In genomic region chr11:117189191-117189940, GRCh38 we compare ENCODE assay signal across 1 cellular context.
TF ChIP-seq lines count a peak whose summit lies in the region.

No MANE protein-coding gene starts in this region.

TF ChIP-seq in SK-N-SH, 30 proteins besides CTCF, POLR2A, EP300 and RAD21 (continued from another document):
- no peak for TF ChIP-seq IRF3 (IDR thresholded peaks at IDR 0.05; ENCODE audit: low read depth, low read length)
- no peak for TF ChIP-seq YY1 (IDR thresholded peaks at IDR 0.05; ENCODE audit: low read depth)
- TF ChIP-seq, protein P1, sequence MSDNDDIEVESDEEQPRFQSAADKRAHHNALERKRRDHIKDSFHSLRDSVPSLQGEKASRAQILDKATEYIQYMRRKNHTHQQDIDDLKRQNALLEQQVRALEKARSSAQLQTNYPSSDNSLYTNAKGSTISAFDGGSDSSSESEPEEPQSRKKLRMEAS (IDR thresholded peaks at IDR 0.05; ENCODE audit: low read depth) = no peak
- no peak for TF ChIP-seq FOSL2 (IDR thresholded peaks at IDR 0.05; ENCODE audit: borderline replicate concordance, low read depth)
- no peak for TF ChIP-seq TAF1 (IDR thresholded peaks at IDR 0.05; ENCODE audit: borderline replicate concordance, low read depth, low read length)
- TF ChIP-seq, protein P2, sequence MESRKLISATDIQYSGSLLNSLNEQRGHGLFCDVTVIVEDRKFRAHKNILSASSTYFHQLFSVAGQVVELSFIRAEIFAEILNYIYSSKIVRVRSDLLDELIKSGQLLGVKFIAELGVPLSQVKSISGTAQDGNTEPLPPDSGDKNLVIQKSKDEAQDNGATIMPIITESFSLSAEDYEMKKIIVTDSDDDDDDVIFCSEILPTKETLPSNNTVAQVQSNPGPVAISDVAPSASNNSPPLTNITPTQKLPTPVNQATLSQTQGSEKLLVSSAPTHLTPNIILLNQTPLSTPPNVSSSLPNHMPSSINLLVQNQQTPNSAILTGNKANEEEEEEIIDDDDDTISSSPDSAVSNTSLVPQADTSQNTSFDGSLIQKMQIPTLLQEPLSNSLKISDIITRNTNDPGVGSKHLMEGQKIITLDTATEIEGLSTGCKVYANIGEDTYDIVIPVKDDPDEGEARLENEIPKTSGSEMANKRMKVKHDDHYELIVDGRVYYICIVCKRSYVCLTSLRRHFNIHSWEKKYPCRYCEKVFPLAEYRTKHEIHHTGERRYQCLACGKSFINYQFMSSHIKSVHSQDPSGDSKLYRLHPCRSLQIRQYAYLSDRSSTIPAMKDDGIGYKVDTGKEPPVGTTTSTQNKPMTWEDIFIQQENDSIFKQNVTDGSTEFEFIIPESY (IDR thresholded peaks at IDR 0.05; ENCODE audit: borderline replicate concordance, low read depth) = no peak
- TF ChIP-seq, protein P3, sequence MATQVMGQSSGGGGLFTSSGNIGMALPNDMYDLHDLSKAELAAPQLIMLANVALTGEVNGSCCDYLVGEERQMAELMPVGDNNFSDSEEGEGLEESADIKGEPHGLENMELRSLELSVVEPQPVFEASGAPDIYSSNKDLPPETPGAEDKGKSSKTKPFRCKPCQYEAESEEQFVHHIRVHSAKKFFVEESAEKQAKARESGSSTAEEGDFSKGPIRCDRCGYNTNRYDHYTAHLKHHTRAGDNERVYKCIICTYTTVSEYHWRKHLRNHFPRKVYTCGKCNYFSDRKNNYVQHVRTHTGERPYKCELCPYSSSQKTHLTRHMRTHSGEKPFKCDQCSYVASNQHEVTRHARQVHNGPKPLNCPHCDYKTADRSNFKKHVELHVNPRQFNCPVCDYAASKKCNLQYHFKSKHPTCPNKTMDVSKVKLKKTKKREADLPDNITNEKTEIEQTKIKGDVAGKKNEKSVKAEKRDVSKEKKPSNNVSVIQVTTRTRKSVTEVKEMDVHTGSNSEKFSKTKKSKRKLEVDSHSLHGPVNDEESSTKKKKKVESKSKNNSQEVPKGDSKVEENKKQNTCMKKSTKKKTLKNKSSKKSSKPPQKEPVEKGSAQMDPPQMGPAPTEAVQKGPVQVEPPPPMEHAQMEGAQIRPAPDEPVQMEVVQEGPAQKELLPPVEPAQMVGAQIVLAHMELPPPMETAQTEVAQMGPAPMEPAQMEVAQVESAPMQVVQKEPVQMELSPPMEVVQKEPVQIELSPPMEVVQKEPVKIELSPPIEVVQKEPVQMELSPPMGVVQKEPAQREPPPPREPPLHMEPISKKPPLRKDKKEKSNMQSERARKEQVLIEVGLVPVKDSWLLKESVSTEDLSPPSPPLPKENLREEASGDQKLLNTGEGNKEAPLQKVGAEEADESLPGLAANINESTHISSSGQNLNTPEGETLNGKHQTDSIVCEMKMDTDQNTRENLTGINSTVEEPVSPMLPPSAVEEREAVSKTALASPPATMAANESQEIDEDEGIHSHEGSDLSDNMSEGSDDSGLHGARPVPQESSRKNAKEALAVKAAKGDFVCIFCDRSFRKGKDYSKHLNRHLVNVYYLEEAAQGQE (IDR thresholded peaks at IDR 0.05; ENCODE audit: low read depth, low read length) = no peak
- no peak for TF ChIP-seq FOXJ3 (CRISPR knock-in tag; IDR thresholded peaks at IDR 0.05)
- no peak for TF ChIP-seq NFIC (IDR thresholded peaks at IDR 0.05; ENCODE audit: borderline replicate concordance)
- no peak for TF ChIP-seq USF1 (IDR thresholded peaks at IDR 0.05; ENCODE audit: borderline replicate concordance, low read depth)
